32 cellular contexts compared by ENCODE assay signal in the genomic region with DNA sequence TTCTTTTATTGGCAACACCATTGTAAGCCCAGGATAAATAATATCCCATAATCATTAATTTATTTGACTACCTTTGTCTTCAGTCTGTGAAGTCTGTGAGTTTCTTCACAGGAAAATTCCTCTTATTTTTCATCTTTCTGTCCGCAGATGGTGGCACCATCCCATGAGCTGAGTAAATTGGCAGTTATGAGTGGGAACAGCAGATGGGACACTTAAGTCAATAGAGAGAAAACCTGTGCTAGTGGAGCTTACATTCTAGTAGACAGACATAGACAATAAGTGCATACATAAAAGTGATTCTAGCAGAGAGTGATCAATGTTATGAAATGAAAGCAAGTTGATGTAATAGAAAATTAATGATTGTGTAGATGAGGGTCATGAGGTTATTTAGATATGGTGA.
"Had no signal": no experiment of that assay in that cellular context is flagged by ENCODE, and none has a peak within 500 bp of the region (broad histone marks: within the 10 kb centered on the region; RNA-seq: fewer than 3 reads in every experiment).

No MANE protein-coding gene starts in this region.

- H3K4me1 ChIP-seq: breast epithelium, colonic mucosa, left ventricle myocardium inferior, psoas muscle, sigmoid colon, stomach, suprapubic skin, tibial artery had no signal

- H3K36me3 Mint-ChIP-seq: activated naive CD4-positive, alpha-beta T cell treated with anti-CD3 and anti-CD28 coated beads, Interleukin-2, amount 10 ng/mL, durations not matched to agents 7 days and 5 days; activated naive CD8-positive, alpha-beta T cell treated with anti-CD3 and anti-CD28 coated beads, Interleukin-2, amount 10 ng/mL, durations not matched to agents 7 days and 5 days; natural killer cell treated with Interleukin-12 subunit alpha and Interleukin-12 subunit beta and Interleukin-15 and Interleukin-18, amount 100 ng/mL, for 72 hours; stimulated activated memory B cell treated with anti-CD40 and anti-IgM and Interleukin-4, amounts not matched to agents 10 μg/mL and 1 μg/mL and 100 μg/mL, for 72 hours had no signal

- H3K4me3 ChIP-seq: breast epithelium, colonic mucosa, dorsolateral prefrontal cortex, hepatocyte, left ventricle myocardium inferior, lung, mucosa of descending colon, ovary, psoas muscle, sigmoid colon, stomach, suprapubic skin, tibial artery had no signal

- H3K27ac ChIP-seq: breast epithelium, colonic mucosa, dorsolateral prefrontal cortex, hepatocyte, left ventricle myocardium inferior, ovary, psoas muscle, sigmoid colon, stomach, suprapubic skin, tibial artery, WERI-Rb-1 had no signal

- DNase-seq: activated CD4-positive, alpha-beta T cell treated with anti-CD3 and anti-CD28 coated beads for 48 hours; activated CD4-positive, alpha-beta T cell treated with anti-CD3 and anti-CD28 coated beads, Interleukin-2, amount 50 U/mL, for 48 hours; activated CD8-positive, alpha-beta memory T cell treated with anti-CD3 and anti-CD28 coated beads for 24 hours; activated gamma-delta T cell; activated naive CD4-positive, alpha-beta T cell treated with anti-CD3 and anti-CD28 coated beads, Interleukin-2, amount 10 ng/mL, durations not matched to agents 7 days and 5 days; activated naive CD8-positive, alpha-beta T cell treated with anti-CD3 and anti-CD28 coated beads, Interleukin-2, amount 10 ng/mL, durations not matched to agents 7 days and 5 days; amniotic stem cell; colonic mucosa; dorsolateral prefrontal cortex; effector memory CD4-positive, alpha-beta T cell; islet precursor cell; left ventricle myocardium inferior; mesendoderm; mucosa of descending colon; ovary; psoas muscle; sigmoid colon; small intestine; stimulated activated CD4-positive, alpha-beta T cell treated with anti-CD3 and anti-CD28 coated beads, Interleukin-4, amount 100 ng/mL, for 24 hours; stomach; T-helper 17 cell; T1000; tibial artery; WERI-Rb-1 had no signal

- ATAC-seq: activated CD4-positive, CD25-positive, alpha-beta regulatory T cell treated with anti-CD3 and anti-CD28 coated beads, Interleukin-2, amount 50 U/mL, for 24 hours; mucosa of descending colon; natural killer cell treated with Interleukin-12 subunit alpha and Interleukin-12 subunit beta and Interleukin-15 and Interleukin-18, amount 100 ng/mL, for 72 hours; psoas muscle; stimulated activated memory B cell treated with anti-CD40 and anti-IgM and Interleukin-4, amounts not matched to agents 10 μg/mL and 1 μg/mL and 100 μg/mL, for 72 hours; T-helper 17 cell had no signal

- H3K4me3 Mint-ChIP-seq: activated naive CD4-positive, alpha-beta T cell treated with anti-CD3 and anti-CD28 coated beads, Interleukin-2, amount 10 ng/mL, durations not matched to agents 7 days and 5 days; activated naive CD8-positive, alpha-beta T cell treated with anti-CD3 and anti-CD28 coated beads, Interleukin-2, amount 10 ng/mL, durations not matched to agents 7 days and 5 days; central memory CD8-positive, alpha-beta T cell; natural killer cell treated with Interleukin-12 subunit alpha and Interleukin-12 subunit beta and Interleukin-15 and Interleukin-18, amount 100 ng/mL, for 72 hours; stimulated activated memory B cell treated with anti-CD40 and anti-IgM and Interleukin-4, amounts not matched to agents 10 μg/mL and 1 μg/mL and 100 μg/mL, for 72 hours; T-helper 17 cell had no signal

- H3K9me3 ChIP-seq: breast epithelium, colonic mucosa, left ventricle myocardium inferior, mucosa of descending colon, ovary, psoas muscle, sigmoid colon, tibial artery had no signal

- H3K4me1 Mint-ChIP-seq: activated naive CD4-positive, alpha-beta T cell treated with anti-CD3 and anti-CD28 coated beads, Interleukin-2, amount 10 ng/mL, durations not matched to agents 7 days and 5 days; activated naive CD8-positive, alpha-beta T cell treated with anti-CD3 and anti-CD28 coated beads, Interleukin-2, amount 10 ng/mL, durations not matched to agents 7 days and 5 days; central memory CD8-positive, alpha-beta T cell; stimulated activated memory B cell treated with anti-CD40 and anti-IgM and Interleukin-4, amounts not matched to agents 10 μg/mL and 1 μg/mL and 100 μg/mL, for 72 hours; T-helper 17 cell had no signal

- H3K27me3 ChIP-seq: breast epithelium, colonic mucosa, dorsolateral prefrontal cortex, hepatocyte, ovary, sigmoid colon, stomach, suprapubic skin, tibial artery had no signal

- H3K27ac Mint-ChIP-seq: activated naive CD4-positive, alpha-beta T cell treated with anti-CD3 and anti-CD28 coated beads, Interleukin-2, amount 10 ng/mL, durations not matched to agents 7 days and 5 days; activated naive CD8-positive, alpha-beta T cell treated with anti-CD3 and anti-CD28 coated beads, Interleukin-2, amount 10 ng/mL, durations not matched to agents 7 days and 5 days; natural killer cell treated with Interleukin-12 subunit alpha and Interleukin-12 subunit beta and Interleukin-15 and Interleukin-18, amount 100 ng/mL, for 72 hours; stimulated activated memory B cell treated with anti-CD40 and anti-IgM and Interleukin-4, amounts not matched to agents 10 μg/mL and 1 μg/mL and 100 μg/mL, for 72 hours; T-helper 17 cell had no signal

- H3K36me3 ChIP-seq: breast epithelium, colonic mucosa, left ventricle myocardium inferior, ovary, sigmoid colon, stomach, suprapubic skin, tibial artery, WERI-Rb-1 had no signal

- H3K27me3 Mint-ChIP-seq: activated naive CD4-positive, alpha-beta T cell treated with anti-CD3 and anti-CD28 coated beads, Interleukin-2, amount 10 ng/mL, durations not matched to agents 7 days and 5 days; activated naive CD8-positive, alpha-beta T cell treated with anti-CD3 and anti-CD28 coated beads, Interleukin-2, amount 10 ng/mL, durations not matched to agents 7 days and 5 days; central memory CD8-positive, alpha-beta T cell; natural killer cell treated with Interleukin-12 subunit alpha and Interleukin-12 subunit beta and Interleukin-15 and Interleukin-18, amount 100 ng/mL, for 72 hours; stimulated activated memory B cell treated with anti-CD40 and anti-IgM and Interleukin-4, amounts not matched to agents 10 μg/mL and 1 μg/mL and 100 μg/mL, for 72 hours; T-helper 17 cell had no signal
